19 cellular contexts compared by ENCODE assay signal in the genomic region with DNA sequence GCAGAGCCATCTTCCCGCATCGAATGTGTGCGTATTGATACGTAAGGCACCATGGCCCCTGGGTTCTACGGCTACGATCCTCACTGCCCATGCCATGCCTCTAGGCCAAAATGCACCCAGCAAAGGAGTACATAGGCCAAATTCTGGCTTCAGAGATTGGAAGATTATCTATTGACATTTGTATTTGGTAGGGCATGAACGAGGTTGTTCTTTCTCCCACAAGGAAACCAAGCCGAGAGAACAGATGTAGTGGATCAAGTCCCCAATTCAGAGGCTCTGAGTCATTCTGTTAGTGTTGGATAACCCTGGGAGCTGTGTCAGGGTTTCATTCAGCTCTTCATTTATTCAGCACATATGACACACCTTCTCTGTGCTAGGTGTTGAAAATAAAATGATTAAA. TPM values are rescaled to one million over a fixed set of nuclear protein-coding genes. Genes with fewer than 3 reads are reported as not detected.
DNase-seq lines count a peak whose midpoint lies in the region; ATAC-seq and TF ChIP-seq lines count a peak whose summit lies in the region.
"Had no signal": no experiment of that assay in that cellular context is flagged by ENCODE, and none has a peak within 500 bp of the region (broad histone marks: within the 10 kb centered on the region; RNA-seq: fewer than 3 reads in every experiment).

No MANE protein-coding gene starts in this region.

- H3K27ac ChIP-seq in Panc1 (ENCODE audit: low read length) (peak overlapping the region; percentile 23), tibial artery (no peak overlapping the region)
- H3K27ac ChIP-seq: right lobe of liver, upper lobe of right lung, VCaP had no signal

- H3K4me1 Mint-ChIP-seq in nephron: peaks cover 48% of the 10 kb centered on the region

- H3K36me3 ChIP-seq in Panc1 (ENCODE audit: control insufficient read depth, insufficient read depth, low read length): no peaks in the 10 kb centered on the region
- no peaks in the 10 kb centered on the region for H3K36me3 ChIP-seq in tibial artery
- H3K36me3 ChIP-seq: right lobe of liver, upper lobe of right lung had no signal

- H3K4me1 ChIP-seq in Panc1 (ENCODE audit: control insufficient read depth, insufficient read depth, low read length) (peaks cover 38% of the 10 kb centered on the region), tibial artery (peaks cover 0 to 11% (median 8%) of the 10 kb centered on the region in 4 donors)

- TF ChIP-seq CTCF in Panc1 (IDR thresholded peaks at IDR 0.05) (no peak), fibroblast of mammary gland (conservative IDR thresholded peaks at IDR 0.05; ENCODE audit: control insufficient read depth, insufficient read depth, low read depth, low read length) (no peak), nephron (IDR thresholded peaks at IDR 0.05; ENCODE audit: unreplicated experiment in 3 of 3) (no peak), tibial artery (IDR thresholded peaks at IDR 0.05) (no peak)

- no peaks in the 10 kb centered on the region for H3K36me3 Mint-ChIP-seq in nephron (ENCODE audit: low read depth)

- ATAC-seq in Panc1: peak; percentile 74
- no peak for ATAC-seq in HG02870 (IDR thresholded peaks at IDR 0.05; ENCODE audit: unreplicated experiment)
- ATAC-seq: right lobe of liver, upper lobe of right lung had no signal

- in situ Hi-C loops in Panc1 (cut with HindIII; ENCODE audit: low pct_unique_long_range_greater_than_20kb, low sequenced_read_pairs): no loop called here

- H3K4me3 Mint-ChIP-seq in nephron: peak overlapping the region; percentile 18 to 54 (median 45)
- H3K4me3 Mint-ChIP-seq: H9 had no signal

- H3K27ac Mint-ChIP-seq in nephron: peak overlapping the region in 1 of 3 experiments; percentile 23
- H3K27ac Mint-ChIP-seq: activated T-helper 2 cell treated with anti-CD3 and anti-CD28 coated beads, Interferon-gamma antibody, Interleukin-2, Interleukin-4, amounts not matched to agents 10 μg/mL and 5 μg/mL and 100 μg/mL, durations not matched to agents 14 hours and 24 hours and 36 hours; H9 had no signal

- POLR2A ChIA-PET in Panc1 (lab: Charles Lee): interaction anchor here (0.6 kb wide), 1 partner anchor 123 kb away, joined by 6 read pairs; no protein-coding TSS in a partner anchor

- no peaks in the 10 kb centered on the region for H3K27me3 ChIP-seq in Panc1 (ENCODE audit: control insufficient read depth, insufficient read depth, low read length)
- peaks cover 0 to 51% of the 10 kb centered on the region in 2 donors for H3K27me3 ChIP-seq in tibial artery

- intact Hi-C loops in Panc1 (cut with micrococcal nuclease; ENCODE audit: unreplicated experiment): loop anchor here (5.0 kb wide), 1 partner anchor 48 kb away; no protein-coding TSS in a partner anchor
- intact Hi-C loops in tibial artery (cut with DNase I; ENCODE audit: low total_unique reads): no loop called here

- H3K4me3 ChIP-seq in Panc1 (ENCODE audit: low read depth in 2 of 2, low read length in 2 of 2): no peak overlapping the region
- no peak overlapping the region for H3K4me3 ChIP-seq in fibroblast of mammary gland (ENCODE audit: control insufficient read depth, low read depth, low read length)
- no peak overlapping the region for H3K4me3 ChIP-seq in tibial artery
- H3K4me3 ChIP-seq: lung, right lobe of liver, upper lobe of right lung had no signal

- CTCF ChIA-PET in Panc1 (lab: Charles Lee): interaction anchor here (0.5 kb wide), 1 partner anchor 53 kb away, joined by 15 read pairs; no protein-coding TSS in a partner anchor

- no TSS peak for BruUV-seq in Panc1 (replicated peaks; lab: Mats Ljungman, UMichigan)

- peak; percentile 49 for DNase-seq in ELR (ENCODE audit: low read depth)
- DNase-seq in Panc1 (ENCODE audit: low read depth, low spot score): no peak
- DNase-seq in fibroblast of mammary gland (ENCODE audit: low read depth): peak; percentile 91
- DNase-seq in globus pallidus (ENCODE audit: low spot score): no peak
- no peak for DNase-seq in stimulated activated CD4-positive, alpha-beta T cell treated with anti-CD3 and anti-CD28 coated beads, Interleukin-4, amount 100 ng/mL, for 24 hours
- no peak for DNase-seq in tibial artery
- DNase-seq: activated CD8-positive, alpha-beta memory T cell treated with anti-CD3 and anti-CD28 coated beads for 24 hours; amygdala; H9; NCI-H1048; right lobe of liver; stimulated activated CD4-positive, alpha-beta T cell treated with anti-CD3 and anti-CD28 coated beads, Interleukin-4, amount 100 ng/mL, for 4 hours; upper lobe of right lung had no signal

- peaks cover 26% of the 10 kb centered on the region for H3K27me3 Mint-ChIP-seq in nephron (ENCODE audit: low read depth)

- no peaks in the 10 kb centered on the region for H3K9me3 Mint-ChIP-seq in nephron
- H3K9me3 Mint-ChIP-seq: activated T-helper 2 cell treated with anti-CD3 and anti-CD28 coated beads, Interferon-gamma antibody, Interleukin-2, Interleukin-4, amounts not matched to agents 10 μg/mL and 5 μg/mL and 100 μg/mL, durations not matched to agents 14 hours and 24 hours and 36 hours had no signal

- no peaks in the 10 kb centered on the region for H3K9me3 ChIP-seq in Panc1 (ENCODE audit: control insufficient read depth, insufficient read depth, low read depth, low read length)
- no peaks in the 10 kb centered on the region for H3K9me3 ChIP-seq in tibial artery
- H3K9me3 ChIP-seq: right lobe of liver, upper lobe of right lung had no signal

RNA-seq across cellular contexts. Expression of gene HOXB1, which starts 36.5 kb away (rescaled TPM):
- total RNA-seq in Panc1 (2021; ENCODE audit: unreplicated experiment): not detected
- polyA plus RNA-seq in Panc1 (2012; ENCODE audit: insufficient read length): not detected
- total RNA-seq: activated T-helper 2 cell treated with anti-CD3 and anti-CD28 coated beads, Interferon-gamma antibody, Interleukin-2, Interleukin-4, amounts not matched to agents 10 μg/mL and 5 μg/mL and 100 μg/mL, durations not matched to agents 14 hours and 24 hours and 36 hours; H9; lung; right lobe of liver; upper lobe of right lung had no signal
- polyA plus RNA-seq: BJ, lung had no signal

RNA-seq across cellular contexts. Expression of gene HOXB2, which starts 50.6 kb away (rescaled TPM):
- 70.1 TPM for total RNA-seq in Panc1 (2021; ENCODE audit: unreplicated experiment)
- polyA plus RNA-seq in Panc1 (2012; ENCODE audit: insufficient read length): 66.6 TPM
- total RNA-seq: H9 had no signal

Comparison
In these comparisons a context has a peak if more than half of its experiments do, and no peak if none do; other contexts are left out.
1. DNase-seq: peak in ELR (single experiment) and fibroblast of mammary gland (single experiment); none in Panc1 (single experiment), globus pallidus (single experiment), stimulated activated CD4-positive, alpha-beta T cell treated with anti-CD3 and anti-CD28 coated beads, Interleukin-4, amount 100 ng/mL, for 24 hours (single experiment) and tibial artery (0 of 2).